ENCODE assay signal across 1 cellular context in genomic region chr13:22243519-22244197, GRCh38.
TF ChIP-seq lines count a peak whose summit lies in the region.

No MANE protein-coding gene starts in this region.

TF ChIP-seq in HepG2, 621 proteins besides CTCF, POLR2A, EP300 and RAD21 (continued from another document):
- no peak for TF ChIP-seq ELK4 (CRISPR knock-in tag; IDR thresholded peaks at IDR 0.05; ENCODE audit: borderline replicate concordance)
